34 cellular contexts compared by ENCODE assay signal in the genomic region with DNA sequence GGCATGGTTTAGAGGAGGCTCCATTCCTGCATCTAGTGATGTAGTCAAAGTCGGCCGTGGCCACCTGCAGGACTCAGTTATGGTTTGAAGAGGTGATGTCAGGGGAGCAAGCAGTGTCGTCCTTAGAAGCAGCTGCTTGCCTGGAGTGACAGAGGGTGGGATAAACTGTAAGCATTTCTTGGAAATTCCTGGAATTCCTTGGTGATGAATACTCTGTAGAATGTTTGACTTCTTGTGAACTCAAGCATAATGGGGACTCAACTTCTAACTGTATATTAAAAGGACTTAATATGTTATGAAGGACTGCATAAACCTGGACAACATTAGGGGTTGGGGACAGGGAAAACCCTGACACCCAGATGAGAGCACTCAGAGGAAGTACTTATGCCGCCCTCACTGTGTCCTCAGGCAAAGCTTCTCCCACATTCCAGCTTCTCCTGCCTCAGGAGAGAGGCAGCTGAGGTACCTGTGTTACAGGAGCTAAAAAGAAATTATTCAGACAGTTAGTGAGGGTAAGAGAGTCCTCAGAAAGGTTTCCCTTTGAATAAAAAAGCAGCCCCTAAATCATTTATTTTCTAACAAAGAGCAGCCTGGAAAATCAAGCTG.
A peak's percentile ranks its signal among the peaks of the same experiment; 100 is the strongest.
DNase-seq lines count a peak whose midpoint lies in the region; ATAC-seq, FAIRE-seq and TF ChIP-seq lines count a peak whose summit lies in the region.
"Had no signal": no experiment of that assay in that cellular context is flagged by ENCODE, and none has a peak within 500 bp of the region (broad histone marks: within the 10 kb centered on the region; RNA-seq: fewer than 3 reads in every experiment).

No MANE protein-coding gene starts in this region.

- in situ Hi-C loops in astrocyte of the spinal cord (cut with HindIII; ENCODE audit: low sequenced_read_pairs): no loop called here

- dilution Hi-C loops in keratinocyte (cut with MboI; ENCODE audit: extremely low pct_ligation_motif_present, low sequenced_read_pairs): no loop called here

- H3K27me3 ChIP-seq in keratinocyte (ENCODE audit: control insufficient read depth, extremely low read depth, insufficient read depth, low read length) (no peaks in the 10 kb centered on the region), upper lobe of left lung (no peaks in the 10 kb centered on the region)
- H3K27me3 ChIP-seq: adrenal gland, upper lobe of right lung had no signal

- no peaks in the 10 kb centered on the region for H3K4me1 Mint-ChIP-seq in CD14-positive monocyte
- H3K4me1 Mint-ChIP-seq: activated CD8-positive, alpha-beta memory T cell treated with anti-CD3 and anti-CD28 coated beads, Interleukin-2, amount 10 ng/mL, durations not matched to agents 7 days and 5 days; memory B cell; nephron; stimulated activated naive CD8-positive, alpha-beta T cell treated with anti-CD3 and anti-CD28 coated beads, Interleukin-15, amount 100 ng/mL, for 72 hours had no signal

- no peaks in the 10 kb centered on the region for H3K79me2 ChIP-seq in keratinocyte (ENCODE audit: control insufficient read depth, insufficient read depth, low read length)

- WGBS in upper lobe of left lung, 2 donors: 44 to 57% methylated on average over 4 of the region's 4 CpGs

- H3K27me3 Mint-ChIP-seq in CD14-positive monocyte (ENCODE audit: low read depth in 3 of 3): no peaks in the 10 kb centered on the region
- H3K27me3 Mint-ChIP-seq: activated CD8-positive, alpha-beta memory T cell treated with anti-CD3 and anti-CD28 coated beads, Interleukin-2, amount 10 ng/mL, durations not matched to agents 7 days and 5 days; effector memory CD8-positive, alpha-beta T cell; stimulated activated naive CD8-positive, alpha-beta T cell treated with anti-CD3 and anti-CD28 coated beads, Interleukin-15, amount 100 ng/mL, for 72 hours had no signal

- H3K4me3 Mint-ChIP-seq in CD14-positive monocyte: no peak overlapping the region
- H3K4me3 Mint-ChIP-seq: activated CD8-positive, alpha-beta memory T cell treated with anti-CD3 and anti-CD28 coated beads, Interleukin-2, amount 10 ng/mL, durations not matched to agents 7 days and 5 days; effector memory CD8-positive, alpha-beta T cell; memory B cell; nephron; stimulated activated naive CD8-positive, alpha-beta T cell treated with anti-CD3 and anti-CD28 coated beads, Interleukin-15, amount 100 ng/mL, for 72 hours had no signal

- H3K9me3 Mint-ChIP-seq in CD14-positive monocyte: peaks cover 4 to 20% (median 14%) of the 10 kb centered on the region in 7 donors
- H3K9me3 Mint-ChIP-seq: activated T-helper 2 cell treated with anti-CD3 and anti-CD28 coated beads, Interferon-gamma antibody, Interleukin-2, Interleukin-4, amounts not matched to agents 10 μg/mL and 5 μg/mL and 100 μg/mL, durations not matched to agents 14 hours and 24 hours and 36 hours; nephron had no signal

- TF ChIP-seq CTCF in astrocyte of the spinal cord (IDR thresholded peaks at IDR 0.05; ENCODE audit: low read depth, low read length) (no peak), keratinocyte (optimal IDR thresholded peaks at IDR 0.05 in 1 of 3, IDR thresholded peaks at IDR 0.05 in 1 of 3, conservative IDR thresholded peaks at IDR 0.05 in 1 of 3; ENCODE audit: extremely low read depth in 1 of 3, insufficient read depth in 2 of 3, low read length in 3 of 3) (no peak), upper lobe of left lung (IDR thresholded peaks at IDR 0.05) (no peak), CD14-positive monocyte (IDR thresholded peaks at IDR 0.05) (no peak)

- TF ChIP-seq EP300 in upper lobe of left lung (IDR thresholded peaks at IDR 0.05): no peak

- no peak overlapping the region for H3K4me3 ChIP-seq in astrocyte of the spinal cord (ENCODE audit: low read depth, low read length)
- H3K4me3 ChIP-seq in keratinocyte (ENCODE audit: control insufficient read depth in 2 of 3, extremely low read depth in 1 of 3, insufficient read depth in 2 of 3, low read depth in 1 of 3, low read length in 3 of 3): no peak overlapping the region
- no peak overlapping the region for H3K4me3 ChIP-seq in upper lobe of left lung
- H3K4me3 ChIP-seq: adrenal gland, GM12878, HAP-1, heart left ventricle, K562, upper lobe of right lung had no signal

- intact Hi-C loops in CD14-positive monocyte (cut with micrococcal nuclease): no loop called here

- H3K36me3 ChIP-seq in keratinocyte (ENCODE audit: control insufficient read depth in 2 of 2, extremely low read depth in 1 of 2, insufficient read depth in 2 of 2, low read length in 2 of 2) (no peaks in the 10 kb centered on the region), upper lobe of left lung (no peaks in the 10 kb centered on the region)
- H3K36me3 ChIP-seq: adrenal gland, HAP-1, heart left ventricle, upper lobe of right lung had no signal

- H4K20me1 ChIP-seq in keratinocyte (ENCODE audit: control insufficient read depth, extremely low read depth, insufficient read depth, low read length): no peaks in the 10 kb centered on the region

- no peak overlapping the region for H3K27ac ChIP-seq in keratinocyte (ENCODE audit: control insufficient read depth, insufficient read depth, low read length)
- H3K27ac ChIP-seq in upper lobe of left lung: no peak overlapping the region
- H3K27ac ChIP-seq: adrenal gland, heart left ventricle, upper lobe of right lung had no signal

- H3K4me1 ChIP-seq in keratinocyte (ENCODE audit: control insufficient read depth, extremely low read depth, insufficient read depth, low read length) (peaks cover 9% of the 10 kb centered on the region), upper lobe of left lung (no peaks in the 10 kb centered on the region)
- H3K4me1 ChIP-seq: adrenal gland, HAP-1, heart left ventricle, upper lobe of right lung had no signal

- no peak for ATAC-seq in HG02884 (IDR thresholded peaks at IDR 0.05; ENCODE audit: unreplicated experiment)
- ATAC-seq in HG03342 (IDR thresholded peaks at IDR 0.05; ENCODE audit: unreplicated experiment): no peak
- ATAC-seq in upper lobe of left lung (ENCODE audit: low FRiP score in 2 of 2): no peak
- ATAC-seq: activated CD8-positive, alpha-beta memory T cell treated with anti-CD3 and anti-CD28 coated beads, Interleukin-2, amount 10 ng/mL, durations not matched to agents 7 days and 5 days; effector memory CD8-positive, alpha-beta T cell; GM12878; heart left ventricle; K562; stimulated activated naive CD8-positive, alpha-beta T cell treated with anti-CD3 and anti-CD28 coated beads, Interleukin-15, amount 100 ng/mL, for 72 hours; upper lobe of right lung had no signal

- H3K4me2 ChIP-seq in keratinocyte (ENCODE audit: control insufficient read depth, extremely low read depth, insufficient read depth, low read depth, low read length): peak overlapping the region; percentile 45

- no peaks in the 10 kb centered on the region for H3K36me3 Mint-ChIP-seq in CD14-positive monocyte
- H3K36me3 Mint-ChIP-seq: activated CD8-positive, alpha-beta memory T cell treated with anti-CD3 and anti-CD28 coated beads, Interleukin-2, amount 10 ng/mL, durations not matched to agents 7 days and 5 days; memory B cell had no signal

- H2AFZ ChIP-seq in keratinocyte (ENCODE audit: control insufficient read depth, low read length): no peak overlapping the region

- H3K9ac ChIP-seq in keratinocyte (ENCODE audit: control insufficient read depth, extremely low read depth, insufficient read depth, low read length): no peak overlapping the region

- TF ChIP-seq POLR2A in upper lobe of left lung (IDR thresholded peaks at IDR 0.05): no peak

- H3K27ac Mint-ChIP-seq in CD14-positive monocyte: no peak overlapping the region
- H3K27ac Mint-ChIP-seq: activated CD8-positive, alpha-beta memory T cell treated with anti-CD3 and anti-CD28 coated beads, Interleukin-2, amount 10 ng/mL, durations not matched to agents 7 days and 5 days; activated T-helper 2 cell treated with anti-CD3 and anti-CD28 coated beads, Interferon-gamma antibody, Interleukin-2, Interleukin-4, amounts not matched to agents 10 μg/mL and 5 μg/mL and 100 μg/mL, durations not matched to agents 14 hours and 24 hours and 36 hours; effector memory CD8-positive, alpha-beta T cell; memory B cell; stimulated activated naive CD8-positive, alpha-beta T cell treated with anti-CD3 and anti-CD28 coated beads, Interleukin-15, amount 100 ng/mL, for 72 hours had no signal

- H3K9me3 ChIP-seq in keratinocyte (ENCODE audit: control insufficient read depth, low read depth, low read length): no peaks in the 10 kb centered on the region
- H3K9me3 ChIP-seq in upper lobe of left lung: no peaks in the 10 kb centered on the region
- H3K9me3 ChIP-seq: adrenal gland, HAP-1, heart left ventricle, upper lobe of right lung had no signal

- no peaks in the 10 kb centered on the region for H3K9me1 ChIP-seq in keratinocyte (ENCODE audit: control insufficient read depth, extremely low read depth, insufficient read depth, low read length)

- DNase-seq in 8988T (peak; percentile 24), HTR-8/SVneo (ENCODE audit: insufficient read length, low spot score) (peak; percentile 30), astrocyte of the spinal cord (ENCODE audit: low read depth, low spot score) (peak; percentile 42), keratinocyte (ENCODE audit: low read depth, low spot score) (no peak), upper lobe of left lung (no peak), CD14-positive monocyte (ENCODE audit: low spot score) (no peak)
- DNase-seq: activated CD4-positive, alpha-beta T cell treated with anti-CD3 and anti-CD28 coated beads for 48 hours; activated CD8-positive, alpha-beta memory T cell treated with anti-CD3 and anti-CD28 coated beads, Interleukin-2, amount 10 ng/mL, durations not matched to agents 7 days and 5 days; adrenal gland; C1 segment of cervical spinal cord; cerebellar nuclear complex; DMS153; effector memory CD8-positive, alpha-beta T cell; heart left ventricle; MV-4-11; NCI-H187 treated with DMSO at 0.1 percent for 48 hours; NCI-H446 treated with DMSO at 0.1 percent for 48 hours; NK-92 treated with Interleukin-12 subunit alpha and Interleukin-12 subunit beta, amount 100 ng/mL, for 24 hours; posterior cingulate gyrus; RPMI8226; stimulated activated CD4-positive, alpha-beta T cell treated with anti-CD3 and anti-CD28 coated beads, Interleukin-4, amount 100 ng/mL, for 1 hour; stimulated activated naive CD8-positive, alpha-beta T cell treated with anti-CD3 and anti-CD28 coated beads, Interleukin-15, amount 100 ng/mL, for 72 hours; upper lobe of right lung had no signal

- FAIRE-seq in HTR-8/SVneo (lab: Jason Lieb, UNC) (no peak), keratinocyte (lab: Jason Lieb, UNC) (peak; percentile 53)
- FAIRE-seq: A204.1, GM12878, GM19239, islet of Langerhans, K562 had no signal

Comparison
In these comparisons a context has a peak if more than half of its experiments do, and no peak if none do; other contexts are left out.
1. DNase-seq: peak in 8988T (single experiment), HTR-8/SVneo (single experiment) and astrocyte of the spinal cord (single experiment); none in keratinocyte (single experiment), upper lobe of left lung (0 of 2) and CD14-positive monocyte (single experiment).